ENCODE assay signal across 8 cellular contexts in the genomic region with DNA sequence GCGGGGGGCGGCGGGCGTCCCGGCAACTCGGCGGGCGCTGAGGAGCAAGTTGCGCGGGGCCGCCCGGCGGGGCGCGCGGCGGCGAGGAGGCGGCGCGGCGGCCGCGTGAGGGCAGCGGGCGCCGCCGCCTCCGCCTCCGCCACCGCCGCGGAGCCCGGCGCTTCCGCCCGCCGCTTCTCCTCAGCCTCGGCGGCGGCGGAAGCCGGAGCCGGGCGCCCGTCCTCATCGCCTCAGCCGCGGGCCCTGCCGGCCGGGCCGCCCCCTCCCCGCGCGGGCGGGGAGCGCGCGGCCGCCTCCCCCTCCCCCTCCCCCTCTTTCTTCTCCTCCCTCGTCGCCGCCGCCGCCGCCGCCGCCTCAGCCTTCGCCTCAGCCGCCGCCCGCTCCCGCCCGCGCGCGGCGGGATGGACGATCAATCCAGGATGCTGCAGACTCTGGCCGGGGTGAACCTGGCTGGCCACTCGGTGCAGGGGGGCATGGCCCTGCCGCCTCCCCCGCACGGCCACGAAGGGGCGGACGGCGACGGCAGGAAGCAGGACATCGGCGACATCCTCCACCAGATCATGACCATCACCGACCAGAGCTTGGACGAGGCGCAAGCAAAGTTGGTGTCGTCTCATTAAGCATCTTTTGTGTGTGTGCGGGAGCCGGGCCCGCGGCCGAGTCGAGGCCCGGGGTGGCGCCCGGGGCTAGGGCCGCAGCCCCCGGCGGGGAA. TPM values are rescaled to one million over a fixed set of nuclear protein-coding genes. Genes with fewer than 3 reads are reported as not detected.
DNase-seq lines count a peak whose midpoint lies in the region; ATAC-seq and TF ChIP-seq lines count a peak whose summit lies in the region.

Gene PBX3 (plus strand): TSS at position 321 of the 712 bp plus-strand sequence.

- no CpG with 5 or more reads among the region's 107 CpGs for WGBS in mesendoderm (ENCODE audit: extremely low coverage, insufficient coverage, low lambda C conversion rate)

- peak within 1 kb of the TSS; percentile 86 for H3K18ac ChIP-seq in mesendoderm (ENCODE audit: low read length)

- peaks cover 3% of the 10 kb centered on the region for H3K4me1 ChIP-seq in mesendoderm (ENCODE audit: control insufficient read depth, low read depth, low read length)

- no peaks in the 10 kb centered on the region for H3K9me3 Mint-ChIP-seq in effector memory CD8-positive, alpha-beta T cell
- no peaks in the 10 kb centered on the region for H3K9me3 Mint-ChIP-seq in stimulated activated effector memory CD8-positive, alpha-beta T cell treated with anti-CD3 and anti-CD28 coated beads, Interleukin-12 subunit alpha, Interleukin-12 subunit beta, amount 100 ng/mL, for 72 hours

- H3K36me3 Mint-ChIP-seq in effector memory CD8-positive, alpha-beta T cell (ENCODE audit: insufficient read depth): peaks cover 10% of the 10 kb centered on the region
- H3K36me3 Mint-ChIP-seq in stimulated activated effector memory CD8-positive, alpha-beta T cell treated with anti-CD3 and anti-CD28 coated beads, Interleukin-12 subunit alpha, Interleukin-12 subunit beta, amount 100 ng/mL, for 72 hours: peaks cover 23% of the 10 kb centered on the region

- DNase-seq in H7 (peak; percentile 85), NB4 (ENCODE audit: low read depth) (peak; percentile 63), mesendoderm (peak; percentile 74), DMS114 treated with DMSO at 0.1 percent for 48 hours (lab: John Stamatoyannopoulos, UW; ENCODE audit: unreplicated experiment) (no peak)
- peak; percentile 40 to 42 for DNase-seq in activated CD4-positive, alpha-beta T cell treated with anti-CD3 and anti-CD28 coated beads, Interleukin-2, amount 50 U/mL, for 4 hours
- DNase-seq in effector memory CD8-positive, alpha-beta T cell: peak; percentile 26 to 27 (median 27)
- peak; percentile 22 to 75 for DNase-seq in stimulated activated effector memory CD8-positive, alpha-beta T cell treated with anti-CD3 and anti-CD28 coated beads, Interleukin-12 subunit alpha, Interleukin-12 subunit beta, amount 100 ng/mL, for 72 hours (ENCODE audit: low spot score in 2 of 2)

- H3K4me2 ChIP-seq in mesendoderm (ENCODE audit: low read length): peak within 1 kb of the TSS; percentile 67

- peak; percentile 28 for ATAC-seq in effector memory CD8-positive, alpha-beta T cell (replicated peaks)
- ATAC-seq in stimulated activated effector memory CD8-positive, alpha-beta T cell treated with anti-CD3 and anti-CD28 coated beads, Interleukin-12 subunit alpha, Interleukin-12 subunit beta, amount 100 ng/mL, for 72 hours: peak; percentile 26

- peak within 1 kb of the TSS; percentile 84 for H3K27ac ChIP-seq in mesendoderm (ENCODE audit: low read depth, low read length)

- no peak for TF ChIP-seq CTCF in NB4 (IDR thresholded peaks at IDR 0.05; ENCODE audit: low read depth, low read length)

- no peak for TF ChIP-seq POLR2A in NB4 (IDR thresholded peaks at IDR 0.05; ENCODE audit: extremely low read depth, insufficient read length)

- peak within 1 kb of the TSS; percentile 97 to 99 for H3K4me3 Mint-ChIP-seq in effector memory CD8-positive, alpha-beta T cell
- H3K4me3 Mint-ChIP-seq in stimulated activated effector memory CD8-positive, alpha-beta T cell treated with anti-CD3 and anti-CD28 coated beads, Interleukin-12 subunit alpha, Interleukin-12 subunit beta, amount 100 ng/mL, for 72 hours: peak within 1 kb of the TSS; percentile 94

- peaks cover 2% of the 10 kb centered on the region; the same call in 1 of the 2 replicates for H3K27me3 ChIP-seq in H7 (ENCODE audit: control insufficient read depth, insufficient read depth, low read length)
- H3K27me3 ChIP-seq in mesendoderm (ENCODE audit: insufficient read depth, low read length, poor library complexity): no peaks in the 10 kb centered on the region

- no peak within 1 kb of the TSS for H2AK5ac ChIP-seq in mesendoderm (ENCODE audit: low read length)

- H2BK5ac ChIP-seq in mesendoderm (ENCODE audit: low read length): peak within 1 kb of the TSS; percentile 91

- H3K79me2 ChIP-seq in mesendoderm (ENCODE audit: control insufficient read depth, insufficient read depth, low read length): peaks cover 8% of the 10 kb centered on the region

- H4K8ac ChIP-seq in mesendoderm (ENCODE audit: low read depth, low read length): no peak within 1 kb of the TSS

- H2BK120ac ChIP-seq in mesendoderm (ENCODE audit: low read depth, low read length): peak within 1 kb of the TSS; percentile 56

- peak within 1 kb of the TSS; percentile 96 for H3K9ac ChIP-seq in mesendoderm (ENCODE audit: low read length)

- H4K5ac ChIP-seq in mesendoderm (ENCODE audit: low read length): no peak within 1 kb of the TSS

- no peak within 1 kb of the TSS for H2BK15ac ChIP-seq in mesendoderm (replicated peaks; ENCODE audit: low read depth)

- H3K36me3 ChIP-seq in H7 (replicated peaks; ENCODE audit: control insufficient read depth, insufficient read depth, low read length) (no peaks in the 10 kb centered on the region), mesendoderm (ENCODE audit: control insufficient read depth, insufficient read depth, low read length) (no peaks in the 10 kb centered on the region)

- peaks cover 15% of the 10 kb centered on the region in 2 donors for H3K4me1 Mint-ChIP-seq in effector memory CD8-positive, alpha-beta T cell (ENCODE audit: low read depth in 2 of 2)
- H3K4me1 Mint-ChIP-seq in stimulated activated effector memory CD8-positive, alpha-beta T cell treated with anti-CD3 and anti-CD28 coated beads, Interleukin-12 subunit alpha, Interleukin-12 subunit beta, amount 100 ng/mL, for 72 hours: peaks cover 6% of the 10 kb centered on the region

- peak within 1 kb of the TSS; percentile 95 for H3K56ac ChIP-seq in mesendoderm (ENCODE audit: low read length)

- H3K4me3 ChIP-seq in GM08714 (ENCODE audit: low read length) (peak within 1 kb of the TSS; percentile 92), H7 (ENCODE audit: insufficient read depth, low read depth, low read length) (peak within 1 kb of the TSS; percentile 91), NB4 (ENCODE audit: low read depth, low read length) (peak within 1 kb of the TSS; percentile 62), mesendoderm (ENCODE audit: low read length) (peak within 1 kb of the TSS; percentile 27)

- H3K27ac Mint-ChIP-seq in effector memory CD8-positive, alpha-beta T cell: peak within 1 kb of the TSS; percentile 87 to 94
- peak within 1 kb of the TSS; percentile 97 for H3K27ac Mint-ChIP-seq in stimulated activated effector memory CD8-positive, alpha-beta T cell treated with anti-CD3 and anti-CD28 coated beads, Interleukin-12 subunit alpha, Interleukin-12 subunit beta, amount 100 ng/mL, for 72 hours

- H3K79me1 ChIP-seq in mesendoderm (ENCODE audit: low read length): no peaks in the 10 kb centered on the region

- peaks cover 0 to 4% of the 10 kb centered on the region in 2 donors for H3K27me3 Mint-ChIP-seq in effector memory CD8-positive, alpha-beta T cell

- H3K4ac ChIP-seq in mesendoderm (ENCODE audit: low read depth, low read length): peak within 1 kb of the TSS; percentile 88

- peak within 1 kb of the TSS; percentile 91 for H3K23ac ChIP-seq in mesendoderm (ENCODE audit: low read length)

RNA-seq across cellular contexts. Expression of gene PBX3, which starts in this region (rescaled TPM):
- 46.9 and 69.8 TPM in 2 replicates for total RNA-seq in H7 (2014; rRNA removed; shearing (Covaris generic))
- 33.2 TPM for polyA plus RNA-seq in mesendoderm (2013, experiment 1 of 2)
- polyA plus RNA-seq in mesendoderm (2013, experiment 2 of 2): 33.5 TPM

Comparison
In these comparisons a context has a peak if more than half of its experiments do, and no peak if none do; other contexts are left out.
1. H3K4me3 ChIP-seq: peak in every context shown above with its lines; median percentile 92 in GM08714; 91 in H7; 62 in NB4; 27 in mesendoderm.